In the genomic region with DNA sequence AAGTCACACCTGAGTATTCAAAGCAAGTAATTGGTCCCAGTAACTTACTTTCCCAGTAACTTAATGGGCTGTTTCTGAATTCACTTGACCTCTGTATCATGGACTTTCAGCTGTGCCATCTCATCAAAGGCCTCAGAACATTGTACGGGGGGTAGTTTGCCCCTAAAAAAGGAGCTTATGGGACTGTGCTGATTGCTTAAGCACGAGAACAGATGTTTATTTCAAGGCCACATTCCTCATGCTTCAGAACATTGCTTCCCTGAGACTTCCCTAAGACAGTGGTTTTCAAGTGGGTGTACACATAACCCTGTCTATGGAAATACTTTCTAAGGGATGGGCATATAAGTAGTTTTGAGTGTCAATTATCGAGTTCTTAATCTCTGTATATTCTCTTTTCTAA, we compare ENCODE assay signal across 30 cellular contexts. TPM values are rescaled to one million over a fixed set of nuclear protein-coding genes. Genes with fewer than 3 reads are reported as not detected.
"Had no signal": no experiment of that assay in that cellular context is flagged by ENCODE, and none has a peak within 500 bp of the region (broad histone marks: within the 10 kb centered on the region; RNA-seq: fewer than 3 reads in every experiment).

No MANE protein-coding gene starts in this region.

- H3K27ac Mint-ChIP-seq: dendritic cell treated with granulocyte-macrophage colony-stimulating factor and Interleukin-4, amounts not matched to agents 40 ng/mL and 50 ng/mL, for 4 days; effector memory CD8-positive, alpha-beta T cell; endodermal cell; mesothelial cell of epicardium had no signal

- H3K27ac ChIP-seq: colonic mucosa, epithelial cell of prostate, esophagus squamous epithelium, gastrocnemius medialis, heart right ventricle, left lung, lower lobe of right lung had no signal

- H3K4me3 Mint-ChIP-seq: dendritic cell treated with granulocyte-macrophage colony-stimulating factor and Interleukin-4, amounts not matched to agents 40 ng/mL and 50 ng/mL, for 4 days; effector memory CD8-positive, alpha-beta T cell; endodermal cell; mesothelial cell of epicardium had no signal

- H3K4me1 Mint-ChIP-seq: endodermal cell, mesothelial cell of epicardium had no signal

- H3K36me3 Mint-ChIP-seq: mesothelial cell of epicardium had no signal

- ATAC-seq: effector memory CD8-positive, alpha-beta T cell; esophagus mucosa; gastrocnemius medialis; heart right ventricle; left cardiac atrium; left lung; left ventricle myocardium superior; lower lobe of right lung; mucosa of descending colon had no signal

- H3K4me3 ChIP-seq: colonic mucosa, esophagus squamous epithelium, gastrocnemius medialis, heart right ventricle, left lung, lower lobe of right lung, mucosa of descending colon had no signal

- H3K9me3 Mint-ChIP-seq: dendritic cell treated with granulocyte-macrophage colony-stimulating factor and Interleukin-4, amounts not matched to agents 40 ng/mL and 50 ng/mL, for 4 days; effector memory CD8-positive, alpha-beta T cell; endodermal cell; mesothelial cell of epicardium had no signal

- H3K27me3 ChIP-seq: colonic mucosa, esophagus squamous epithelium, gastrocnemius medialis, left lung had no signal

- H3K9me3 ChIP-seq: colonic mucosa, esophagus squamous epithelium, gastrocnemius medialis, heart right ventricle, left lung, lower lobe of right lung, mucosa of descending colon had no signal

- H3K4me1 ChIP-seq: colonic mucosa, esophagus squamous epithelium, gastrocnemius medialis, heart right ventricle, left lung, lower lobe of right lung had no signal

- DNase-seq: colonic mucosa; cortex of kidney; effector CD8-positive, alpha-beta T cell; effector memory CD8-positive, alpha-beta T cell; endodermal cell; erythroblast; esophagus squamous epithelium; foreskin fibroblast; foreskin melanocyte; gastrocnemius medialis; glutamatergic neuron; head of caudate nucleus; heart right ventricle; hippocampal formation; left cardiac atrium; left lung; left ventricle myocardium superior; lower lobe of right lung; mesenchymal stem cell; mucosa of descending colon had no signal

- H3K27me3 Mint-ChIP-seq: effector memory CD8-positive, alpha-beta T cell had no signal

- H3K36me3 ChIP-seq: colonic mucosa, esophagus squamous epithelium, gastrocnemius medialis, heart right ventricle, left lung, lower lobe of right lung had no signal

RNA-seq across cellular contexts. Expression of a gene that starts 26.8 kb away (rescaled TPM):
- total RNA-seq: colonic mucosa, dermis microvascular lymphatic vessel endothelial cell, esophagus mucosa, glomerular endothelial cell, kidney epithelial cell, left ventricle myocardium superior, lung microvascular endothelial cell, mesothelial cell of epicardium, mucosa of descending colon, myocyte had no signal
- polyA plus RNA-seq: heart right ventricle, keratinocyte had no signal
